1 cellular context compared by ENCODE assay signal in genomic region chr12:27305673-27306504, GRCh38.
A peak's percentile ranks its signal among the peaks of the same experiment; 100 is the strongest.
TF ChIP-seq lines count a peak whose summit lies in the region.

No MANE protein-coding gene starts in this region.

TF ChIP-seq in GM12878, 131 proteins besides CTCF, POLR2A, EP300 and RAD21 (continued from another document):
- TF ChIP-seq CEBPZ (IDR thresholded peaks at IDR 0.05; ENCODE audit: low read depth, low read length) (no peak), ZNF622 (IDR thresholded peaks at IDR 0.05) (no peak), CEBPB (IDR thresholded peaks at IDR 0.05; ENCODE audit: borderline replicate concordance in 1 of 2, low read depth in 2 of 2, low read length in 2 of 2) (no peak), RUNX3 (IDR thresholded peaks at IDR 0.05; ENCODE audit: low read length) (peak; percentile 21; the same call in 1 of the 2 replicates), ZBTB33 (IDR thresholded peaks at IDR 0.05) (no peak), CHD1 (IDR thresholded peaks at IDR 0.05; ENCODE audit: low read depth, low read length) (no peak), ZZZ3 (IDR thresholded peaks at IDR 0.05; ENCODE audit: control insufficient read depth, insufficient read length, low read depth) (no peak), MYC (IDR thresholded peaks at IDR 0.05; ENCODE audit: insufficient read depth, insufficient read length, insufficient replicate concordance, low read length, severe bottlenecking) (no peak), SMC3 (IDR thresholded peaks at IDR 0.05; ENCODE audit: borderline replicate concordance, low read length) (peak; percentile 56; the same call in 1 of the 2 replicates)
TF ChIP-seq in GM12878: peak in this region for 5.
